Comparison of ENCODE assay signal across 1 cellular context in the genomic region with DNA sequence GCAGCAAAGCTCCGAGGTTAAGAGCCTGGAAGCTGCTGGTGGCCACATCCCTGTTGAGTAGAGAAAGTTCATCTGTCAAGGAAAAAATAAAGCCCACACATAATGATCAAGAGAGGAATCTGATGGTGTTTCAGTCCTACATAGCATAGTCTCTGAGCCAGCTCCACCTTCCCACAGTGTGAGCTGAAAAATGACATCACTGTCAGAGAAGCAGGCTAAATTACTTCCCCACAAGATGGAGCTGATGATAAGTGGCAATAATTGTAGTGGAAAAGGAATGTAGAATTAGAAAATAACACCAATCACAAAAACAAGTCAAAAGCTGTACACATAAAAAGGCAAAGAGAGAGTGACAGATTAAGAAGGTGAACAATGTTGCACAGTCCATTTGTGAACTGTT.
TF ChIP-seq lines count a peak whose summit lies in the region.

No MANE protein-coding gene starts in this region.

TF ChIP-seq in K562, 482 proteins besides CTCF, POLR2A, EP300 and RAD21 (continued from another document):
- TF ChIP-seq, protein P1, sequence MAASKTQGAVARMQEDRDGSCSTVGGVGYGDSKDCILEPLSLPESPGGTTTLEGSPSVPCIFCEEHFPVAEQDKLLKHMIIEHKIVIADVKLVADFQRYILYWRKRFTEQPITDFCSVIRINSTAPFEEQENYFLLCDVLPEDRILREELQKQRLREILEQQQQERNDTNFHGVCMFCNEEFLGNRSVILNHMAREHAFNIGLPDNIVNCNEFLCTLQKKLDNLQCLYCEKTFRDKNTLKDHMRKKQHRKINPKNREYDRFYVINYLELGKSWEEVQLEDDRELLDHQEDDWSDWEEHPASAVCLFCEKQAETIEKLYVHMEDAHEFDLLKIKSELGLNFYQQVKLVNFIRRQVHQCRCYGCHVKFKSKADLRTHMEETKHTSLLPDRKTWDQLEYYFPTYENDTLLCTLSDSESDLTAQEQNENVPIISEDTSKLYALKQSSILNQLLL (CRISPR knock-in tag; IDR thresholded peaks at IDR 0.05; ENCODE audit: borderline replicate concordance) = no peak
- TF ChIP-seq GTF2E2 (tag; IDR thresholded peaks at IDR 0.05) (0 out of 2 replicates have a peak, but pooled peaks have one; percentile 33), CCAR2 (IDR thresholded peaks at IDR 0.05; ENCODE audit: low read depth, low read length) (no peak), GATA2 (CRISPR knock-in tag; IDR thresholded peaks at IDR 0.05) (0 out of 2 replicates have a peak, but pooled peaks have one; percentile 25), EHMT2 (IDR thresholded peaks at IDR 0.05) (no peak), ATF7 (IDR thresholded peaks at IDR 0.05) (peak; percentile 95), ZNF174 (CRISPR knock-in tag; IDR thresholded peaks at IDR 0.05) (no peak), SRF (CRISPR knock-in tag; IDR thresholded peaks at IDR 0.05) (0 out of 4 replicates have a peak, but pooled peaks of 1 of the 2 experiments have one; percentile 5), BMI1 (IDR thresholded peaks at IDR 0.05; ENCODE audit: low read length) (no peak), TCFL5 (CRISPR knock-in tag; conservative IDR thresholded peaks at IDR 0.05) (no peak), CREM (IDR thresholded peaks at IDR 0.05; ENCODE audit: low read depth) (0 out of 2 replicates have a peak, but pooled peaks have one; percentile 13), CTBP1 (IDR thresholded peaks at IDR 0.05; ENCODE audit: borderline replicate concordance) (peak; percentile 31; the same call in 1 of the 2 replicates), FOSL1 (tag; conservative IDR thresholded peaks at IDR 0.05) (peak; percentile 28; the same call in 1 of the 2 replicates)
- TF ChIP-seq, protein P2, sequence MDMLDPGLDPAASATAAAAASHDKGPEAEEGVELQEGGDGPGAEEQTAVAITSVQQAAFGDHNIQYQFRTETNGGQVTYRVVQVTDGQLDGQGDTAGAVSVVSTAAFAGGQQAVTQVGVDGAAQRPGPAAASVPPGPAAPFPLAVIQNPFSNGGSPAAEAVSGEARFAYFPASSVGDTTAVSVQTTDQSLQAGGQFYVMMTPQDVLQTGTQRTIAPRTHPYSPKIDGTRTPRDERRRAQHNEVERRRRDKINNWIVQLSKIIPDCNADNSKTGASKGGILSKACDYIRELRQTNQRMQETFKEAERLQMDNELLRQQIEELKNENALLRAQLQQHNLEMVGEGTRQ (CRISPR knock-in tag; IDR thresholded peaks at IDR 0.05) = no peak
- TF ChIP-seq, protein P3, sequence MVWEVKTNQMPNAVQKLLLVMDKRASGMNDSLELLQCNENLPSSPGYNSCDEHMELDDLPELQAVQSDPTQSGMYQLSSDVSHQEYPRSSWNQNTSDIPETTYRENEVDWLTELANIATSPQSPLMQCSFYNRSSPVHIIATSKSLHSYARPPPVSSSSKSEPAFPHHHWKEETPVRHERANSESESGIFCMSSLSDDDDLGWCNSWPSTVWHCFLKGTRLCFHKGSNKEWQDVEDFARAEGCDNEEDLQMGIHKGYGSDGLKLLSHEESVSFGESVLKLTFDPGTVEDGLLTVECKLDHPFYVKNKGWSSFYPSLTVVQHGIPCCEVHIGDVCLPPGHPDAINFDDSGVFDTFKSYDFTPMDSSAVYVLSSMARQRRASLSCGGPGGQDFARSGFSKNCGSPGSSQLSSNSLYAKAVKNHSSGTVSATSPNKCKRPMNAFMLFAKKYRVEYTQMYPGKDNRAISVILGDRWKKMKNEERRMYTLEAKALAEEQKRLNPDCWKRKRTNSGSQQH (CRISPR knock-in tag; IDR thresholded peaks at IDR 0.05) = no peak
- TF ChIP-seq, protein P4, sequence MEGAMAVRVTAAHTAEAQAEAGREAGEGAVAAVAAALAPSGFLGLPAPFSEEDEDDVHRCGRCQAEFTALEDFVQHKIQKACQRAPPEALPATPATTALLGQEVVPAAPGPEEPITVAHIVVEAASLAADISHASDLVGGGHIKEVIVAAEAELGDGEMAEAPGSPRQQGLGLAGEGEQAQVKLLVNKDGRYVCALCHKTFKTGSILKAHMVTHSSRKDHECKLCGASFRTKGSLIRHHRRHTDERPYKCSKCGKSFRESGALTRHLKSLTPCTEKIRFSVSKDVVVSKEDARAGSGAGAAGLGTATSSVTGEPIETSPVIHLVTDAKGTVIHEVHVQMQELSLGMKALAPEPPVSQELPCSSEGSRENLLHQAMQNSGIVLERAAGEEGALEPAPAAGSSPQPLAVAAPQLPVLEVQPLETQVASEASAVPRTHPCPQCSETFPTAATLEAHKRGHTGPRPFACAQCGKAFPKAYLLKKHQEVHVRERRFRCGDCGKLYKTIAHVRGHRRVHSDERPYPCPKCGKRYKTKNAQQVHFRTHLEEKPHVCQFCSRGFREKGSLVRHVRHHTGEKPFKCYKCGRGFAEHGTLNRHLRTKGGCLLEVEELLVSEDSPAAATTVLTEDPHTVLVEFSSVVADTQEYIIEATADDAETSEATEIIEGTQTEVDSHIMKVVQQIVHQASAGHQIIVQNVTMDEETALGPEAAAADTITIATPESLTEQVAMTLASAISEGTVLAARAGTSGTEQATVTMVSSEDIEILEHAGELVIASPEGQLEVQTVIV (CRISPR knock-in tag; IDR thresholded peaks at IDR 0.05; ENCODE audit: borderline replicate concordance) = no peak
